1 cellular context compared by ENCODE assay signal in genomic region chr2:32039447-32040219, GRCh38.
TF ChIP-seq lines count a peak whose summit lies in the region.

Gene DPY30, minus strand, starts transcription at chr2:32039805. Its CDS starts 349 bp downstream, at chr2:32039456.

TF ChIP-seq in GM23338, 12 proteins besides CTCF, POLR2A, EP300 and RAD21 (continued from another document):
- TF ChIP-seq ZNF462 (CRISPR knock-in tag; IDR thresholded peaks at IDR 0.05) (no peak), STAT1 (IDR thresholded peaks at IDR 0.05; ENCODE audit: unreplicated experiment) (no peak), NANOG (IDR thresholded peaks at IDR 0.05; ENCODE audit: borderline replicate concordance) (no peak)
